18 cellular contexts compared by ENCODE assay signal in genomic region chr17:75506888-75507287, GRCh38.
"Had no signal": no experiment of that assay in that cellular context is flagged by ENCODE, and none has a peak within 500 bp of the region (broad histone marks: within the 10 kb centered on the region; RNA-seq: fewer than 3 reads in every experiment).

No MANE protein-coding gene starts in this region.

- H3K27ac ChIP-seq: pancreas, psoas muscle, suprapubic skin, WERI-Rb-1 had no signal

- ATAC-seq: activated T-cell treated with anti-CD3 and anti-CD28 coated beads, Interleukin-2, amount 50 U/mL, for 4 hours; heart right ventricle; left lung; pancreas; psoas muscle; right cardiac atrium had no signal

- H3K4me3 ChIP-seq: heart right ventricle, left lung, pancreas, psoas muscle, suprapubic skin had no signal

- DNase-seq: activated CD8-positive, alpha-beta memory T cell treated with anti-CD3 and anti-CD28 coated beads, Interleukin-2, amount 50 U/mL, for 4 hours; activated naive CD4-positive, alpha-beta T cell; activated naive CD8-positive, alpha-beta T cell treated with anti-CD3 and anti-CD28 coated beads for 36 hours; activated T-cell treated with anti-CD3 and anti-CD28 coated beads, Interleukin-2, amount 50 U/mL, for 4 hours; cerebellar nuclear complex; effector CD4-positive, alpha-beta T cell; kidney; left lung; pancreas; psoas muscle; right cardiac atrium; stimulated activated CD4-positive, alpha-beta T cell treated with anti-CD3 and anti-CD28 coated beads, Interleukin-12 subunit alpha, Interleukin-12 subunit beta, amount 100 ng/mL, for 4 hours; stimulated activated CD4-positive, alpha-beta T cell treated with anti-CD3 and anti-CD28 coated beads, Interleukin-4, amount 100 ng/mL, for 4 hours; T-helper 1 cell; trophoblast cell; WERI-Rb-1 had no signal

- H3K27me3 ChIP-seq: heart right ventricle, left lung, pancreas, suprapubic skin had no signal

- H3K9me3 ChIP-seq: heart right ventricle, left lung, pancreas, psoas muscle, suprapubic skin had no signal
